Comparison of ENCODE assay signal across 18 cellular contexts in genomic region chr2:111126581-111126980, GRCh38.
"Had no signal": no experiment of that assay in that cellular context is flagged by ENCODE, and none has a peak within 500 bp of the region (broad histone marks: within the 10 kb centered on the region; RNA-seq: fewer than 3 reads in every experiment).

No MANE protein-coding gene starts in this region.

- H3K9me3 Mint-ChIP-seq: activated CD8-positive, alpha-beta T cell treated with anti-CD3 and anti-CD28 coated beads for 36 hours; activated naive CD4-positive, alpha-beta T cell treated with anti-CD3 and anti-CD28 coated beads, Interleukin-2, amount 50 U/mL, for 24 hours; central memory CD8-positive, alpha-beta T cell; natural killer cell; stimulated activated naive B cell treated with anti-CD40 and anti-IgM and Interleukin-4, amounts not matched to agents 10 μg/mL and 1 μg/mL and 100 μg/mL, for 72 hours had no signal

- H3K4me3 Mint-ChIP-seq: activated CD8-positive, alpha-beta memory T cell treated with anti-CD3 and anti-CD28 coated beads, Interleukin-2, amount 10 ng/mL, durations not matched to agents 7 days and 5 days; activated CD8-positive, alpha-beta T cell treated with anti-CD3 and anti-CD28 coated beads for 36 hours; central memory CD8-positive, alpha-beta T cell; natural killer cell; stimulated activated naive B cell treated with anti-CD40 and anti-IgM and Interleukin-4, amounts not matched to agents 10 μg/mL and 1 μg/mL and 100 μg/mL, for 72 hours had no signal

- H3K27me3 Mint-ChIP-seq: activated CD8-positive, alpha-beta T cell treated with anti-CD3 and anti-CD28 coated beads for 36 hours; central memory CD8-positive, alpha-beta T cell; stimulated activated naive B cell treated with anti-CD40 and anti-IgM and Interleukin-4, amounts not matched to agents 10 μg/mL and 1 μg/mL and 100 μg/mL, for 72 hours had no signal

- H3K27ac Mint-ChIP-seq: activated CD8-positive, alpha-beta memory T cell treated with anti-CD3 and anti-CD28 coated beads, Interleukin-2, amount 10 ng/mL, durations not matched to agents 7 days and 5 days; activated CD8-positive, alpha-beta T cell treated with anti-CD3 and anti-CD28 coated beads for 36 hours; natural killer cell; stimulated activated naive B cell treated with anti-CD40 and anti-IgM and Interleukin-4, amounts not matched to agents 10 μg/mL and 1 μg/mL and 100 μg/mL, for 72 hours had no signal

- DNase-seq: activated CD4-positive, alpha-beta T cell treated with anti-CD3 and anti-CD28 coated beads for 48 hours; activated CD8-positive, alpha-beta memory T cell treated with anti-CD3 and anti-CD28 coated beads, Interleukin-2, amount 10 ng/mL, durations not matched to agents 7 days and 5 days; activated CD8-positive, alpha-beta T cell treated with anti-CD3 and anti-CD28 coated beads for 36 hours; activated gamma-delta T cell treated with Interleukin-2 at 50 U/mL for 16 hours; activated T-cell treated with anti-CD3 and anti-CD28 coated beads for 4 hours; adrenal gland; effector memory CD4-positive, alpha-beta T cell; midbrain; natural killer cell; nucleus accumbens; right lobe of liver; stimulated activated CD4-positive, alpha-beta T cell treated with anti-CD3 and anti-CD28 coated beads, Interleukin-1b, Interleukin-23, amount 100 ng/mL, for 48 hours; stimulated activated naive B cell treated with anti-CD40 and anti-IgM and Interleukin-4, amounts not matched to agents 10 μg/mL and 1 μg/mL and 100 μg/mL, for 72 hours; SW 1271; upper lobe of left lung had no signal

- ATAC-seq: activated CD8-positive, alpha-beta memory T cell treated with anti-CD3 and anti-CD28 coated beads, Interleukin-2, amount 10 ng/mL, durations not matched to agents 7 days and 5 days; activated CD8-positive, alpha-beta T cell treated with anti-CD3 and anti-CD28 coated beads for 36 hours; esophagus mucosa; natural killer cell; right lobe of liver; stimulated activated naive B cell treated with anti-CD40 and anti-IgM and Interleukin-4, amounts not matched to agents 10 μg/mL and 1 μg/mL and 100 μg/mL, for 72 hours had no signal
